In the genomic region with DNA sequence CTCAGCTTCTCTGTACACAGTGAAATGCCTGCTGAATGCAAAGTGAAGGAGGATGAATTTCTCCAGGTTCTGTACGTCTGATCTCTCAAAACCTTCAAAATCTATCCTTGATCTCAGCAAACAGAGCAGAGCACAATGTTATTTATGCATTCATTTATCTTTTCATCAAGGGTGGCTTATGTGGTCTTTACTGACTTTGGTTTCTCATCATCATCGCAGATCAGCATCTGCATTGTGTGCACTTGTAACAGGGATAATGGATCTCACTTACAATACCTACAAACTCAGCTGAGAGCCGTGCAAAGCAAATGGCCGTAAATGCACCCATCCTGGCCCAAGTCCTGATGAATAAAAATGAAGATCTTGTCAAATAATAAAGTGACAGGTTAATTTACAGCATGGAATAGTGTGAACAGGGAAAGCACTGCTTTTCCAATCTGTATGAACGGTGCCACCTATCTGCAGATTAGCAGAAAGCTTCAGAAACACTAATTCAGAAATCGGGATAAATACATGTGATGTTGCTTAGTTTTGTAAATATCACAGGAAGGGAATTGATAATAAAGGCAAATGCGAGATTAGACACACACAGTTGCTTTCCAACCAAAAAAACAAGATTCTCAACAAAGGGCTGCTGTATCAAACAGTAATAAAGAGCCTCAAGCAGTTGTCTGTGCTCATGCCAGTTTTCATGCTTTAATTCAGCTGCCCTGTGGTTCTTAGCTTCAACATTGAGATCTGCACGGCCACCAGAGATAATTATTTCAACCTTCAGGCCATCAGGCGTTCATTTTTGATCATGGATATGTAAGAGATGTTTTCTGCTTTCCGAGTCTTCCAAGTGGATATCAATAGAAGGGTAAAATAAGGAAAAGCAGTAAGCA, we compare ENCODE assay signal across 9 cellular contexts.
DNase-seq lines count a peak whose midpoint lies in the region; TF ChIP-seq lines count a peak whose summit lies in the region.
"Had no signal": no experiment of that assay in that cellular context is flagged by ENCODE, and none has a peak within 500 bp of the region (broad histone marks: within the 10 kb centered on the region; RNA-seq: fewer than 3 reads in every experiment).

No MANE protein-coding gene starts in this region.

- TF ChIP-seq CTCF in astrocyte of the spinal cord (IDR thresholded peaks at IDR 0.05; ENCODE audit: low read depth, low read length) (peak; percentile 67), nephron (IDR thresholded peaks at IDR 0.05; ENCODE audit: unreplicated experiment in 3 of 3) (peak; percentile 24 to 47 (median 47)), glutamatergic neuron (IDR thresholded peaks at IDR 0.05; ENCODE audit: partially characterized antibody, unreplicated experiment) (no peak), testis (IDR thresholded peaks at IDR 0.05) (peak in 1 of 3 experiments; percentile 15), stomach (IDR thresholded peaks at IDR 0.05) (peak in 1 of 7 experiments; percentile 15), spleen (IDR thresholded peaks at IDR 0.05 in 8 of 11, conservative IDR thresholded peaks at IDR 0.05 in 3 of 11) (no peak)

- H3K9me3 Mint-ChIP-seq in nephron: no peaks in the 10 kb centered on the region
- H3K9me3 Mint-ChIP-seq in glutamatergic neuron (ENCODE audit: unreplicated experiment): peaks cover 2% of the 10 kb centered on the region

- no peak overlapping the region for H3K27ac Mint-ChIP-seq in nephron
- H3K27ac Mint-ChIP-seq in glutamatergic neuron (ENCODE audit: unreplicated experiment): no peak overlapping the region

- in situ Hi-C loops in G401 (cut with HindIII; ENCODE audit: low sequenced_read_pairs) (loop anchor here (25.0 kb wide), 1 partner anchor 282 kb away; no protein-coding TSS in a partner anchor), astrocyte of the spinal cord (cut with HindIII; ENCODE audit: low sequenced_read_pairs) (no loop called here)

- TF ChIP-seq POLR2A in testis (IDR thresholded peaks at IDR 0.05): no peak
- no peak for TF ChIP-seq POLR2A in stomach (IDR thresholded peaks at IDR 0.05)
- no peak for TF ChIP-seq POLR2A in spleen (IDR thresholded peaks at IDR 0.05)

- H3K9me3 ChIP-seq in testis (no peaks in the 10 kb centered on the region), stomach (no peaks in the 10 kb centered on the region), spleen (no peaks in the 10 kb centered on the region)

- H3K36me3 Mint-ChIP-seq in nephron (ENCODE audit: low read depth): no peaks in the 10 kb centered on the region
- H3K36me3 Mint-ChIP-seq in glutamatergic neuron (ENCODE audit: unreplicated experiment): no peaks in the 10 kb centered on the region

- H3K36me3 ChIP-seq in testis (ENCODE audit: low read depth, missing control alignments) (no peaks in the 10 kb centered on the region), stomach (no peaks in the 10 kb centered on the region), spleen (peaks cover 0 to 4% (median 0%) of the 10 kb centered on the region in 6 donors)

- H3K27ac ChIP-seq in testis (no peak overlapping the region), stomach (no peak overlapping the region), spleen (no peak overlapping the region)

- DNase-seq in G401 (ENCODE audit: low spot score) (peak; percentile 71), NAMALWA (ENCODE audit: low spot score) (peak; percentile 7), astrocyte of the spinal cord (ENCODE audit: low read depth, low spot score) (no peak), glutamatergic neuron (no peak), testis (no peak), stomach (no peak), spleen (no peak)
- DNase-seq: activated effector memory CD4-positive, alpha-beta T cell treated with anti-CD3 and anti-CD28 coated beads, Interleukin-2, amount 50 U/mL, for 16 hours had no signal

- peaks cover 28% of the 10 kb centered on the region for H3K4me1 Mint-ChIP-seq in nephron
- peaks cover 5% of the 10 kb centered on the region for H3K4me1 Mint-ChIP-seq in glutamatergic neuron (ENCODE audit: low read depth, unreplicated experiment)

- intact Hi-C loops in testis (cut with DNase I; ENCODE audit: low total_unique reads) (no loop called here), stomach (cut with DNase I; ENCODE audit: low total_unique reads) (no loop called here), spleen (cut with DNase I; ENCODE audit: low total_unique reads) (no loop called here)

- WGBS in testis, 2 donors: 82 to 84% methylated on average over 10 of the region's 10 CpGs
- 60 to 73% (median 65%) methylated on average over 10 of the region's 10 CpGs for WGBS in stomach, 5 donors
- 85 to 90% (median 85%) methylated on average over 10 of the region's 10 CpGs for WGBS in spleen, 5 donors

- H3K4me1 ChIP-seq in testis (no peaks in the 10 kb centered on the region), stomach (peaks cover 0 to 17% (median 8%) of the 10 kb centered on the region in 4 donors), spleen (no peaks in the 10 kb centered on the region)

- no peak overlapping the region for H3K4me3 Mint-ChIP-seq in nephron
- no peak overlapping the region for H3K4me3 Mint-ChIP-seq in glutamatergic neuron (ENCODE audit: unreplicated experiment)

- H3K4me3 ChIP-seq in astrocyte of the spinal cord (ENCODE audit: low read depth, low read length) (no peak overlapping the region), testis (no peak overlapping the region), stomach (no peak overlapping the region), spleen (no peak overlapping the region)

- H3K27me3 Mint-ChIP-seq in nephron (ENCODE audit: low read depth): no peaks in the 10 kb centered on the region
- no peaks in the 10 kb centered on the region for H3K27me3 Mint-ChIP-seq in glutamatergic neuron (ENCODE audit: unreplicated experiment)

- no peaks in the 10 kb centered on the region for H3K27me3 ChIP-seq in testis
- H3K27me3 ChIP-seq in stomach: no peaks in the 10 kb centered on the region
- no peaks in the 10 kb centered on the region for H3K27me3 ChIP-seq in spleen (replicated peaks in 1 of 7)

- no peak for TF ChIP-seq EP300 in stomach (IDR thresholded peaks at IDR 0.05)

Comparison
In these comparisons a context has a peak if more than half of its experiments do, and no peak if none do; other contexts are left out.
1. DNase-seq: peak in G401 (single experiment) and NAMALWA (single experiment); none in astrocyte of the spinal cord (single experiment), glutamatergic neuron (single experiment), testis (single experiment), stomach (single experiment) and spleen (single experiment).
2. CTCF ChIP-seq: peak in astrocyte of the spinal cord (single experiment) and nephron (3 of 3); none in glutamatergic neuron (single experiment) and spleen (0 of 11).